12 cellular contexts compared by ENCODE assay signal in genomic region chr11:35664977-35665441, GRCh38. TPM values are rescaled to one million over a fixed set of nuclear protein-coding genes. Genes with fewer than 3 reads are reported as not detected.
A peak's percentile ranks its signal among the peaks of the same experiment; 100 is the strongest.
DNase-seq lines count a peak whose midpoint lies in the region; ATAC-seq and TF ChIP-seq lines count a peak whose summit lies in the region.
"Had no signal": no experiment of that assay in that cellular context is flagged by ENCODE, and none has a peak within 500 bp of the region (broad histone marks: within the 10 kb centered on the region; RNA-seq: fewer than 3 reads in every experiment).

No MANE protein-coding gene starts in this region.

- H3K9me2 ChIP-seq in GM23248 (ENCODE audit: insufficient read depth) = no peaks in the 10 kb centered on the region

- TF ChIP-seq CTCF in AG10803 (conservative IDR thresholded peaks at IDR 0.05; ENCODE audit: low read length) (no peak), progenitor cell of endocrine pancreas (IDR thresholded peaks at IDR 0.05; ENCODE audit: unreplicated experiment) (no peak), transverse colon (IDR thresholded peaks at IDR 0.05) (no peak)

- H4K20me1 ChIP-seq in GM23248 (ENCODE audit: insufficient read depth) = 0 out of 2 replicates have a peak, but pooled peaks cover 5% of the 10 kb centered on the region

- peak overlapping the region; percentile 98 for H3K4me3 Mint-ChIP-seq in activated naive CD8-positive, alpha-beta T cell
- peak overlapping the region; percentile 62 for H3K4me3 Mint-ChIP-seq in memory B cell
- no peak overlapping the region for H3K4me3 Mint-ChIP-seq in progenitor cell of endocrine pancreas (ENCODE audit: low read depth)

- no peaks in the 10 kb centered on the region for H3K27me3 Mint-ChIP-seq in activated naive CD8-positive, alpha-beta T cell
- H3K27me3 Mint-ChIP-seq in memory B cell (no peaks in the 10 kb centered on the region), progenitor cell of endocrine pancreas (no peaks in the 10 kb centered on the region)

- intact Hi-C loops in transverse colon (cut with DNase I; ENCODE audit: low total_unique reads) = no loop called here

- H3K36me3 ChIP-seq in GM23248 (ENCODE audit: low read depth) (peaks cover 7% of the 10 kb centered on the region; the same call in 1 of the 2 replicates), transverse colon (no peaks in the 10 kb centered on the region)

- WGBS in GM23248 (ENCODE audit: low coverage in 1 of 2, low lambda C conversion rate in 2 of 2, missing lambda C conversion rate in 2 of 2), 2 experiments = 88 to 92% methylated on average over 5 of the region's 5 CpGs
- 98% methylated on average over 5 of the region's 5 CpGs for WGBS in transverse colon (ENCODE audit: low coverage in 1 of 2), 2 donors

- no peak overlapping the region for H3K9ac ChIP-seq in GM23248

- H3K4me2 ChIP-seq in GM23248 (ENCODE audit: unreplicated experiment) = peak overlapping the region; percentile 100

- peaks cover 36% of the 10 kb centered on the region for H3K36me3 Mint-ChIP-seq in activated naive CD8-positive, alpha-beta T cell
- H3K36me3 Mint-ChIP-seq in memory B cell (peaks cover 38% of the 10 kb centered on the region), progenitor cell of endocrine pancreas (ENCODE audit: insufficient read depth) (peaks cover 36% of the 10 kb centered on the region)

- H3K4me3 ChIP-seq in AG10803 (ENCODE audit: low read length) (no peak overlapping the region), GM23248 (peak overlapping the region; percentile 96), transverse colon (no peak overlapping the region)

- peaks cover 31% of the 10 kb centered on the region for H3F3A ChIP-seq in GM23248 (ENCODE audit: insufficient read depth)

- H3K27me3 ChIP-seq in GM23248 (replicated peaks; ENCODE audit: insufficient read depth) (no peaks in the 10 kb centered on the region), transverse colon (no peaks in the 10 kb centered on the region)
- H3K27me3 ChIP-seq: stomach had no signal

- peaks cover 25% of the 10 kb centered on the region for H3K9me3 Mint-ChIP-seq in activated naive CD8-positive, alpha-beta T cell (ENCODE audit: low read depth)
- H3K9me3 Mint-ChIP-seq in memory B cell (peaks cover 24% of the 10 kb centered on the region), progenitor cell of endocrine pancreas (ENCODE audit: low read depth) (peaks cover 32% of the 10 kb centered on the region)

- no peak for ATAC-seq in memory B cell (ENCODE audit: low read depth)
- no peak for ATAC-seq in GM21576 (IDR thresholded peaks at IDR 0.05; ENCODE audit: unreplicated experiment)

- H3K9me3 ChIP-seq in GM23248 (ENCODE audit: low read depth) (no peaks in the 10 kb centered on the region), transverse colon (peaks cover 0 to 4% of the 10 kb centered on the region in 2 donors)

- no peak for TF ChIP-seq EP300 in transverse colon (IDR thresholded peaks at IDR 0.05; ENCODE audit: low read depth)

- H2AFZ ChIP-seq in GM23248 = no peak overlapping the region

- peaks cover 71% of the 10 kb centered on the region for H3K79me2 ChIP-seq in GM23248 (ENCODE audit: insufficient read depth)

- DNase-seq in AG10803 (ENCODE audit: low read depth) (peak; percentile 38), GM23248 (peak; percentile 35), memory B cell (ENCODE audit: low spot score in 2 of 2) (no peak), NCI-H1105 (lab: John Stamatoyannopoulos, UW) (no peak), progenitor cell of endocrine pancreas (ENCODE audit: low spot score, unreplicated experiment) (no peak), transverse colon (no peak)
- DNase-seq: activated gamma-delta T cell; effector CD4-positive, alpha-beta T cell; NCI-H2081 treated with DMSO at 0.1 percent for 48 hours; stomach had no signal

- no peak overlapping the region for H3K27ac Mint-ChIP-seq in activated naive CD8-positive, alpha-beta T cell
- H3K27ac Mint-ChIP-seq in memory B cell = peak overlapping the region; percentile 67
- H3K27ac Mint-ChIP-seq in progenitor cell of endocrine pancreas = no peak overlapping the region

- H3K27ac ChIP-seq in GM23248 = peak overlapping the region; percentile 19
- no peak overlapping the region for H3K27ac ChIP-seq in transverse colon
- H3K27ac ChIP-seq: stomach had no signal

- H3K4me1 ChIP-seq in GM23248 (ENCODE audit: insufficient read depth) = peaks cover 24% of the 10 kb centered on the region
- H3K4me1 ChIP-seq in transverse colon = peaks cover 6 to 29% (median 18%) of the 10 kb centered on the region in 4 donors

- no peak for TF ChIP-seq POLR2A in transverse colon (IDR thresholded peaks at IDR 0.05)

- in situ Hi-C loops in GM23248 (cut with MboI) = no loop called here
- in situ Hi-C loops in transverse colon (cut with MboI; ENCODE audit: low pct_ligation_motif_present in 1 of 4, low pct_unique_long_range_greater_than_20kb in 1 of 4, low sequenced_read_pairs in 3 of 4) = no loop called here

- peaks cover 52% of the 10 kb centered on the region for H3K4me1 Mint-ChIP-seq in activated naive CD8-positive, alpha-beta T cell (ENCODE audit: low read depth)
- H3K4me1 Mint-ChIP-seq in memory B cell (peaks cover 42% of the 10 kb centered on the region), progenitor cell of endocrine pancreas (ENCODE audit: low read depth) (peaks cover 15% of the 10 kb centered on the region)

RNA-seq across cellular contexts. Expression of gene TRIM44, which starts 2.4 kb away (rescaled TPM):
- total RNA-seq in GM23248 (2014; rRNA removed; shearing (Covaris generic)) = 17.3 and 37.1 TPM in 2 replicates
- 27.6 and 32.2 TPM in 2 replicates for polyA plus RNA-seq in GM23248 (2016; fragmentation: Nextera tagmentation; extraction: Ambion mirVana)
- total RNA-seq in progenitor cell of endocrine pancreas (60.1 and 65.1 TPM in 2 replicates), transverse colon (10 to 100 TPM; 17.9 to 93.9 (median 37.5) TPM)

RNA-seq across cellular contexts. Expression of gene FJX1, which starts 46.7 kb away (rescaled TPM):
- 30.9 and 37.0 TPM in 2 replicates for total RNA-seq in GM23248 (2014; rRNA removed; shearing (Covaris generic))
- polyA plus RNA-seq in GM23248 (2016; fragmentation: Nextera tagmentation; extraction: Ambion mirVana) = 12.4 and 12.5 TPM in 2 replicates
- total RNA-seq in progenitor cell of endocrine pancreas (11.2 and 12.9 TPM in 2 replicates), transverse colon (1 to 10 TPM in 1 of 4 donors, under 1 TPM in 2, not detected in 1; 0.14 to 2.6 (median 0.64) TPM)

Comparison
In these comparisons a context has a peak if more than half of its experiments do, and no peak if none do; other contexts are left out.
1. DNase-seq: peak in AG10803 (single experiment) and GM23248 (single experiment); none in memory B cell (0 of 2), NCI-H1105 (single experiment), progenitor cell of endocrine pancreas (single experiment) and transverse colon (single experiment).